22 cellular contexts compared by ENCODE assay signal in the genomic region with DNA sequence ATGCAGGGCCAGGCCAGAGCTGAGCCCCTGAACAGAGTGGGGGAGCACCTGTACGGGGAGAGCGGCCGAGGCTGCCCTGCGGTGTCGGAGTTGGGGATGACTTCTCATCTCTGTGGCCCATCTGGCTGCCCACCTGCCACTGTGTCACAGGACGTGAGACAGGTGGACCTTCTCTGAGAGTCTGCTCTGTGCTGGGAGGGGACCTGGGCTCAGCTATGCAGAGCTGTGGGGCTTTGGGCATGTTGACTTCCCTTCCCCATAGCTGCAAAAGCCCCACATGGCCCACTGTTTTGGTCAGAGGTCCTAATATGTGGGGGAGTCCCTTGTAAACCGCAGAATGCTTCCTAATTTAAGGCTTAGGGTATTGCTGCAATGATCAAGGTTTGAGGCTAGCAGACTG.
"Had no signal": no experiment of that assay in that cellular context is flagged by ENCODE, and none has a peak within 500 bp of the region (broad histone marks: within the 10 kb centered on the region; RNA-seq: fewer than 3 reads in every experiment).

No MANE protein-coding gene starts in this region.

- H3K36me3 Mint-ChIP-seq: activated CD4-positive, alpha-beta memory T cell treated with anti-CD3 and anti-CD28 coated beads for 36 hours; mesothelial cell of epicardium; naive thymus-derived CD4-positive, alpha-beta T cell had no signal

- H3K4me3 ChIP-seq: pancreas, prostate gland, tibial nerve had no signal

- DNase-seq: activated CD4-positive, alpha-beta memory T cell treated with anti-CD3 and anti-CD28 coated beads for 36 hours; activated CD4-positive, alpha-beta T cell treated with anti-CD3 and anti-CD28 coated beads, Interleukin-2, amount 10 ng/mL, durations not matched to agents 24 days and 14 days; activated CD4-positive, CD25-positive, alpha-beta regulatory T cell treated with anti-CD3 and anti-CD28 coated beads, Interleukin-2, amount 50 U/mL, for 72 hours; activated gamma-delta T cell treated with Interleukin-2 at 50 U/mL for 16 hours; activated naive CD4-positive, alpha-beta T cell treated with anti-CD3 and anti-CD28 coated beads, Interleukin-2, amount 50 U/mL, for 16 hours; activated T-cell treated with anti-CD3 and anti-CD28 coated beads, Interleukin-2, amount 50 U/mL, for 4 hours; amniotic stem cell; central memory CD4-positive, alpha-beta T cell; foreskin fibroblast; head of caudate nucleus; hippocampal formation; kidney; naive thymus-derived CD4-positive, alpha-beta T cell; pancreas; retina; stimulated activated CD4-positive, alpha-beta T cell treated with anti-CD3 and anti-CD28 coated beads, Interleukin-15, amount 100 ng/mL, for 24 hours; stimulated activated naive CD4-positive, alpha-beta T cell treated with Interleukin-2 at 50 U/mL for 16 hours; T-helper 9 cell had no signal

- H3K27ac Mint-ChIP-seq: activated CD4-positive, alpha-beta memory T cell treated with anti-CD3 and anti-CD28 coated beads for 36 hours; activated CD4-positive, alpha-beta T cell treated with anti-CD3 and anti-CD28 coated beads, Interleukin-2, amount 10 ng/mL, durations not matched to agents 24 days and 14 days; mesothelial cell of epicardium had no signal

- H3K27me3 Mint-ChIP-seq: activated CD4-positive, alpha-beta memory T cell treated with anti-CD3 and anti-CD28 coated beads for 36 hours; activated T-helper 17 cell treated with anti-CD3 and anti-CD28 coated beads, Interleukin-2, amount 50 U/mL, for 72 hours had no signal

- H3K4me3 Mint-ChIP-seq: activated CD4-positive, alpha-beta memory T cell treated with anti-CD3 and anti-CD28 coated beads for 36 hours; activated CD4-positive, alpha-beta T cell treated with anti-CD3 and anti-CD28 coated beads, Interleukin-2, amount 10 ng/mL, durations not matched to agents 24 days and 14 days; activated T-cell treated with anti-CD3 and anti-CD28 coated beads, Interleukin-2, amount 50 U/mL, for 4 hours; mesothelial cell of epicardium; naive thymus-derived CD4-positive, alpha-beta T cell had no signal

- H3K9me3 Mint-ChIP-seq: activated CD4-positive, alpha-beta memory T cell treated with anti-CD3 and anti-CD28 coated beads for 36 hours; activated CD4-positive, alpha-beta T cell treated with anti-CD3 and anti-CD28 coated beads, Interleukin-2, amount 10 ng/mL, durations not matched to agents 24 days and 14 days; activated T-cell treated with anti-CD3 and anti-CD28 coated beads, Interleukin-2, amount 50 U/mL, for 4 hours; activated T-helper 17 cell treated with anti-CD3 and anti-CD28 coated beads, Interleukin-2, amount 50 U/mL, for 72 hours; mesothelial cell of epicardium had no signal

- H3K4me1 Mint-ChIP-seq: mesothelial cell of epicardium had no signal

- ATAC-seq: activated T-cell treated with anti-CD3 and anti-CD28 coated beads, Interleukin-2, amount 50 U/mL, for 4 hours; activated T-helper 17 cell treated with anti-CD3 and anti-CD28 coated beads, Interleukin-2, amount 50 U/mL, for 72 hours; naive thymus-derived CD4-positive, alpha-beta T cell; pancreas had no signal
